In genomic region chr2:209805351-209805750, GRCh38 we compare ENCODE assay signal across 11 cellular contexts. TPM values are rescaled to one million over a fixed set of nuclear protein-coding genes. Genes with fewer than 3 reads are reported as not detected.
"Had no signal": no experiment of that assay in that cellular context is flagged by ENCODE, and none has a peak within 500 bp of the region (broad histone marks: within the 10 kb centered on the region; RNA-seq: fewer than 3 reads in every experiment).

No MANE protein-coding gene starts in this region.

- H3K4me3 ChIP-seq: GM23248, HAP-1 had no signal

- H3K4me3 Mint-ChIP-seq: HFFc6, IgD-negative memory B cell had no signal

- DNase-seq: GM23248, H7, HFFc6, KBM-7 had no signal

- H3K4me1 Mint-ChIP-seq: IgD-negative memory B cell had no signal

- H3K27ac ChIP-seq: GM23248, HL-60, KMS-11 had no signal

- H3K27me3 Mint-ChIP-seq: IgD-negative memory B cell had no signal

- ATAC-seq: HCT116, HepG2 had no signal

- H3K36me3 ChIP-seq: HAP-1 had no signal

- H2AFZ ChIP-seq: GM23248 had no signal

- H3K4me1 ChIP-seq: HAP-1 had no signal

- H3K36me3 Mint-ChIP-seq: IgD-negative memory B cell had no signal

- H3K4me2 ChIP-seq: KMS-11 had no signal

- H3K27ac Mint-ChIP-seq: HFFc6, IgD-negative memory B cell had no signal

RNA-seq across cellular contexts. Expression of gene UNC80, which starts 33.7 kb away (rescaled TPM):
- total RNA-seq: GM23248, H4, HepG2, HFFc6 had no signal
- polyA plus RNA-seq: GM23248, HepG2, IgD-negative memory B cell had no signal
